17 cellular contexts compared by ENCODE assay signal in the genomic region with DNA sequence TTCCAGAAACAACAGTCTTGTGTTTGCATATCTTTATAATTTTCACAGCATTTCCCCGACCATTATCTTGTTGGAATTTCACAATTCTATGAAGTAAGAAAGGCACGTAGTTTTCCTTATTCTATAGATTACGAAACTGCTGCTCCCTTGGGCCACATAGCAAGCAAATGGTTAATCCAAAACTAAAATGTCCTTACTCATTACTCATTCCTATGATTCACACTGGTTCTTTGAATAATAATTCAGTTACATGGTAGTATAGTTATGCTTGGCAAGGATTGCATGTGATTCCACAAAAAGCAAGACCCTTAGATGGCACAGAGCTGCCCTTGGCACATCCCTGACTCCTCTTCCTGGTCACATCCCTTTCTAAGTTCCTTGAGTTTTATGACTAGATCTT. TPM values are rescaled to one million over a fixed set of nuclear protein-coding genes. Genes with fewer than 3 reads are reported as not detected.
A peak's percentile ranks its signal among the peaks of the same experiment; 100 is the strongest.
DNase-seq lines count a peak whose midpoint lies in the region; ATAC-seq, FAIRE-seq and TF ChIP-seq lines count a peak whose summit lies in the region.
"Had no signal": no experiment of that assay in that cellular context is flagged by ENCODE, and none has a peak within 500 bp of the region (broad histone marks: within the 10 kb centered on the region; RNA-seq: fewer than 3 reads in every experiment).

No MANE protein-coding gene starts in this region.

- TF ChIP-seq CTCF in cardiac fibroblast (IDR thresholded peaks at IDR 0.05; ENCODE audit: low read depth, low read length), result no peak
- no peak for TF ChIP-seq CTCF in osteocyte (IDR thresholded peaks at IDR 0.05)
- no peak for TF ChIP-seq CTCF in adrenal gland (IDR thresholded peaks at IDR 0.05)

- no peaks in the 10 kb centered on the region for H3K27me3 ChIP-seq in small intestine (ENCODE audit: control insufficient read depth in 2 of 2, insufficient read depth in 2 of 2, low read length in 2 of 2)
- H3K27me3 ChIP-seq in adrenal gland, result peaks cover 3% of the 10 kb centered on the region

- peak overlapping the region; percentile 29 for H3K27ac Mint-ChIP-seq in osteocyte (ENCODE audit: unreplicated experiment)

- H3K4me3 ChIP-seq in cardiac fibroblast (replicated peaks in 1 of 2; ENCODE audit: low read depth in 2 of 2, low read length in 2 of 2) (no peak overlapping the region), small intestine (ENCODE audit: low read depth in 1 of 2, low read length in 2 of 2) (no peak overlapping the region), adrenal gland (no peak overlapping the region)
- H3K4me3 ChIP-seq: GM23248 had no signal

- H3K36me3 ChIP-seq in small intestine (ENCODE audit: control insufficient read depth in 2 of 2, insufficient read depth in 2 of 2, low read length in 2 of 2), result no peaks in the 10 kb centered on the region
- no peaks in the 10 kb centered on the region for H3K36me3 ChIP-seq in adrenal gland (replicated peaks in 1 of 2)

- peaks cover 16% of the 10 kb centered on the region for H3K4me1 Mint-ChIP-seq in osteocyte (ENCODE audit: unreplicated experiment)

- H3K9me3 Mint-ChIP-seq in osteocyte (ENCODE audit: unreplicated experiment), result peaks cover 4% of the 10 kb centered on the region

- no peaks in the 10 kb centered on the region for H3K36me3 Mint-ChIP-seq in osteocyte (ENCODE audit: unreplicated experiment)

- whole genome bisulfite sequencing in small intestine, 3 donors, result 55 to 67% (median 59%) methylated on average over 3 of the region's 3 CpGs
- 59 to 72% (median 67%) methylated on average over 3 of the region's 3 CpGs for WGBS in adrenal gland, 4 donors

- DNase-seq in ELR (ENCODE audit: low read depth), result peak; percentile 1
- peak; percentile 12 for DNase-seq in RKO (ENCODE audit: low spot score)
- DNase-seq in cardiac fibroblast (ENCODE audit: low read depth in 2 of 2), result peak; percentile 4 to 58
- no peak for DNase-seq in osteocyte (ENCODE audit: extremely low spot score, unreplicated experiment)
- no peak for DNase-seq in small intestine
- DNase-seq in SKM-1 treated with dmso at 0.1 percent for 144 hours (lab: John Stamatoyannopoulos, UW; ENCODE audit: unreplicated experiment), result no peak
- DNase-seq in adrenal gland, result no peak
- DNase-seq: DMS 273 treated with DMSO at 0.1 percent for 48 hours, EL, GM23248, NCI-H1105, NCI-H1694 treated with DMSO at 0.1 percent for 48 hours, NCI-H446, SHP77 had no signal

- H3K27ac ChIP-seq in small intestine (ENCODE audit: low read depth in 1 of 2, low read length in 1 of 2), result no peak overlapping the region
- no peak overlapping the region for H3K27ac ChIP-seq in adrenal gland
- H3K27ac ChIP-seq: GM23248 had no signal

- no peaks in the 10 kb centered on the region for H3K9me3 ChIP-seq in small intestine (ENCODE audit: control insufficient read depth, low read depth)
- H3K9me3 ChIP-seq in adrenal gland (replicated peaks in 1 of 3), result no peaks in the 10 kb centered on the region

- H3K4me1 ChIP-seq in small intestine (ENCODE audit: control insufficient read depth in 2 of 2, insufficient read depth in 1 of 2, low read depth in 1 of 2, low read length in 1 of 2), result no peaks in the 10 kb centered on the region
- no peaks in the 10 kb centered on the region for H3K4me1 ChIP-seq in adrenal gland (replicated peaks in 1 of 2)

- TF ChIP-seq POLR2A in adrenal gland (IDR thresholded peaks at IDR 0.05), result no peak

- no peak for ATAC-seq in HG03108 (IDR thresholded peaks at IDR 0.05; ENCODE audit: unreplicated experiment)

- H3K27me3 Mint-ChIP-seq in osteocyte (ENCODE audit: unreplicated experiment), result no peaks in the 10 kb centered on the region

- intact Hi-C loops in adrenal gland (cut with DNase I), result no loop called here

- H3K4me3 Mint-ChIP-seq in osteocyte (ENCODE audit: unreplicated experiment), result no peak overlapping the region

- FAIRE-seq in small intestine (lab: Jason Lieb, UNC), result no peak

RNA-seq across cellular contexts. Expression of gene OR13H1, which starts 51.2 kb away (rescaled TPM):
- total RNA-seq in osteocyte (not detected in 2 replicates), adrenal gland (not detected)
- polyA plus RNA-seq in small intestine (not detected), adrenal gland (not detected)
- total RNA-seq: GM23248 had no signal
- polyA plus RNA-seq: AG04450, BJ, GM23248 had no signal

Comparison
In these comparisons a context has a peak if more than half of its experiments do, and no peak if none do; other contexts are left out.
1. DNase-seq: peak in ELR (single experiment), RKO (single experiment) and cardiac fibroblast (2 of 2); none in osteocyte (single experiment), small intestine (single experiment), SKM-1 treated with dmso at 0.1 percent for 144 hours (single experiment) and adrenal gland (0 of 7).